ENCODE assay signal across 1 cellular context in genomic region chr3:15952543-15953175, GRCh38.
TF ChIP-seq lines count a peak whose summit lies in the region.

No MANE protein-coding gene starts in this region.

TF ChIP-seq in HepG2, 621 proteins besides CTCF, POLR2A, EP300 and RAD21 (continued from another document and continues in another):
- TF ChIP-seq, protein P1, sequence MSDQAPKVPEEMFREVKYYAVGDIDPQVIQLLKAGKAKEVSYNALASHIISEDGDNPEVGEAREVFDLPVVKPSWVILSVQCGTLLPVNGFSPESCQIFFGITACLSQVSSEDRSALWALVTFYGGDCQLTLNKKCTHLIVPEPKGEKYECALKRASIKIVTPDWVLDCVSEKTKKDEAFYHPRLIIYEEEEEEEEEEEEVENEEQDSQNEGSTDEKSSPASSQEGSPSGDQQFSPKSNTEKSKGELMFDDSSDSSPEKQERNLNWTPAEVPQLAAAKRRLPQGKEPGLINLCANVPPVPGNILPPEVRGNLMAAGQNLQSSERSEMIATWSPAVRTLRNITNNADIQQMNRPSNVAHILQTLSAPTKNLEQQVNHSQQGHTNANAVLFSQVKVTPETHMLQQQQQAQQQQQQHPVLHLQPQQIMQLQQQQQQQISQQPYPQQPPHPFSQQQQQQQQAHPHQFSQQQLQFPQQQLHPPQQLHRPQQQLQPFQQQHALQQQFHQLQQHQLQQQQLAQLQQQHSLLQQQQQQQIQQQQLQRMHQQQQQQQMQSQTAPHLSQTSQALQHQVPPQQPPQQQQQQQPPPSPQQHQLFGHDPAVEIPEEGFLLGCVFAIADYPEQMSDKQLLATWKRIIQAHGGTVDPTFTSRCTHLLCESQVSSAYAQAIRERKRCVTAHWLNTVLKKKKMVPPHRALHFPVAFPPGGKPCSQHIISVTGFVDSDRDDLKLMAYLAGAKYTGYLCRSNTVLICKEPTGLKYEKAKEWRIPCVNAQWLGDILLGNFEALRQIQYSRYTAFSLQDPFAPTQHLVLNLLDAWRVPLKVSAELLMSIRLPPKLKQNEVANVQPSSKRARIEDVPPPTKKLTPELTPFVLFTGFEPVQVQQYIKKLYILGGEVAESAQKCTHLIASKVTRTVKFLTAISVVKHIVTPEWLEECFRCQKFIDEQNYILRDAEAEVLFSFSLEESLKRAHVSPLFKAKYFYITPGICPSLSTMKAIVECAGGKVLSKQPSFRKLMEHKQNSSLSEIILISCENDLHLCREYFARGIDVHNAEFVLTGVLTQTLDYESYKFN (CRISPR knock-in tag; conservative IDR thresholded peaks at IDR 0.05), result peak; percentile 73
- TF ChIP-seq ZNF260 (CRISPR knock-in tag; IDR thresholded peaks at IDR 0.05; ENCODE audit: borderline replicate concordance, low read depth) (no peak), IRF1 (CRISPR knock-in tag; IDR thresholded peaks at IDR 0.05; ENCODE audit: low read depth) (no peak), EHMT2 (IDR thresholded peaks at IDR 0.05; ENCODE audit: borderline replicate concordance, low read depth, low read length) (no peak; the same call in 1 of the 2 replicates), ZNF180 (CRISPR knock-in tag; IDR thresholded peaks at IDR 0.05; ENCODE audit: borderline replicate concordance, low read depth) (no peak), ARID2 (CRISPR knock-in tag; IDR thresholded peaks at IDR 0.05; ENCODE audit: borderline replicate concordance) (no peak), ZNF256 (CRISPR knock-in tag; conservative IDR thresholded peaks at IDR 0.05) (no peak), TFE3 (CRISPR knock-in tag; IDR thresholded peaks at IDR 0.05) (no peak), NCOA2 (CRISPR knock-in tag; IDR thresholded peaks at IDR 0.05) (0 out of 2 replicates have a peak, but pooled peaks have one; percentile 17), ZNF350 (CRISPR knock-in tag; IDR thresholded peaks at IDR 0.05; ENCODE audit: borderline replicate concordance, low read depth) (no peak), ZNF564 (CRISPR knock-in tag; IDR thresholded peaks at IDR 0.05) (no peak), MYC (CRISPR knock-in tag; IDR thresholded peaks at IDR 0.05; ENCODE audit: borderline replicate concordance) (no peak), ZKSCAN5 (CRISPR knock-in tag; IDR thresholded peaks at IDR 0.05) (no peak), CREM (IDR thresholded peaks at IDR 0.05) (peak; percentile 30; the same call in 1 of the 2 replicates), CREM (CRISPR knock-in tag; IDR thresholded peaks at IDR 0.05) (no peak), ZNF549 (CRISPR knock-in tag; IDR thresholded peaks at IDR 0.05) (no peak), SMARCC2 (IDR thresholded peaks at IDR 0.05) (no peak), ZNF563 (CRISPR knock-in tag; IDR thresholded peaks at IDR 0.05) (no peak), MIXL1 (CRISPR knock-in tag; IDR thresholded peaks at IDR 0.05) (peak; percentile 38; the same call in 1 of the 2 replicates), HOXA7 (CRISPR knock-in tag; IDR thresholded peaks at IDR 0.05) (no peak), ZNF432 (CRISPR knock-in tag; IDR thresholded peaks at IDR 0.05; ENCODE audit: borderline replicate concordance) (no peak), PHF21A (CRISPR knock-in tag; IDR thresholded peaks at IDR 0.05) (no peak), ATRX (CRISPR knock-in tag; IDR thresholded peaks at IDR 0.05; ENCODE audit: borderline replicate concordance) (no peak), ZMYM2 (CRISPR knock-in tag; IDR thresholded peaks at IDR 0.05) (no peak), ISL2 (CRISPR knock-in tag; IDR thresholded peaks at IDR 0.05) (peak; percentile 57; the same call in 1 of the 2 replicates), ZNF781 (CRISPR knock-in tag; IDR thresholded peaks at IDR 0.05; ENCODE audit: borderline replicate concordance, not compliant biosample characterization) (no peak), ZNF674 (CRISPR knock-in tag; IDR thresholded peaks at IDR 0.05; ENCODE audit: low read depth) (no peak), ZNF10 (CRISPR knock-in tag; IDR thresholded peaks at IDR 0.05; ENCODE audit: borderline replicate concordance, low read depth) (no peak), SUZ12 (IDR thresholded peaks at IDR 0.05; ENCODE audit: low read depth, low read length) (no peak), GATAD2A (CRISPR knock-in tag; IDR thresholded peaks at IDR 0.05) (peak; percentile 74), MED13 (CRISPR knock-in tag; IDR thresholded peaks at IDR 0.05) (no peak), SMAD3 (CRISPR knock-in tag; IDR thresholded peaks at IDR 0.05) (no peak), CCAR2 (optimal IDR thresholded peaks at IDR 0.05; ENCODE audit: low read depth, low read length) (no peak), ATF3 (CRISPR knock-in tag; IDR thresholded peaks at IDR 0.05) (no peak), FOXK1 (CRISPR knock-in tag; IDR thresholded peaks at IDR 0.05; ENCODE audit: borderline replicate concordance, low read depth) (0 out of 2 replicates have a peak, but pooled peaks have one; percentile 15), ZNF619 (CRISPR knock-in tag; IDR thresholded peaks at IDR 0.05) (no peak), TCF7 (IDR thresholded peaks at IDR 0.05; ENCODE audit: low read depth) (no peak), ISX (CRISPR knock-in tag; conservative IDR thresholded peaks at IDR 0.05) (no peak), ZNF776 (CRISPR knock-in tag; IDR thresholded peaks at IDR 0.05) (no peak), EZH2 (conservative IDR thresholded peaks at IDR 0.05; ENCODE audit: low read depth, low read length) (no peak), ZNF510 (CRISPR knock-in tag; IDR thresholded peaks at IDR 0.05; ENCODE audit: low read depth) (no peak), CSRNP2 (CRISPR knock-in tag; conservative IDR thresholded peaks at IDR 0.05; ENCODE audit: low read depth) (no peak), FOXA3 (CRISPR knock-in tag; IDR thresholded peaks at IDR 0.05) (peak; percentile 84), ONECUT2 (CRISPR knock-in tag; IDR thresholded peaks at IDR 0.05) (peak; percentile 83), JUND (CRISPR knock-in tag; IDR thresholded peaks at IDR 0.05) (no peak), ELF4 (CRISPR knock-in tag; IDR thresholded peaks at IDR 0.05; ENCODE audit: borderline replicate concordance) (no peak), ELF3 (CRISPR knock-in tag; IDR thresholded peaks at IDR 0.05) (no peak), FOXP1 (IDR thresholded peaks at IDR 0.05) (no peak), FOXP1 (CRISPR knock-in tag; IDR thresholded peaks at IDR 0.05) (peak; percentile 70; the same call in 1 of the 2 replicates), TCF7L2 (IDR thresholded peaks at IDR 0.05; ENCODE audit: low read depth, low read length) (no peak), ZNF569 (CRISPR knock-in tag; IDR thresholded peaks at IDR 0.05; ENCODE audit: borderline replicate concordance) (no peak), SOX13 (IDR thresholded peaks at IDR 0.05) (no peak), SOX13 (CRISPR knock-in tag; conservative IDR thresholded peaks at IDR 0.05 in 1 of 2, IDR thresholded peaks at IDR 0.05 in 1 of 2) (peak in 1 of 2 experiments; percentile 55; a peak in 2 of 4 replicates)
- TF ChIP-seq, protein P2, sequence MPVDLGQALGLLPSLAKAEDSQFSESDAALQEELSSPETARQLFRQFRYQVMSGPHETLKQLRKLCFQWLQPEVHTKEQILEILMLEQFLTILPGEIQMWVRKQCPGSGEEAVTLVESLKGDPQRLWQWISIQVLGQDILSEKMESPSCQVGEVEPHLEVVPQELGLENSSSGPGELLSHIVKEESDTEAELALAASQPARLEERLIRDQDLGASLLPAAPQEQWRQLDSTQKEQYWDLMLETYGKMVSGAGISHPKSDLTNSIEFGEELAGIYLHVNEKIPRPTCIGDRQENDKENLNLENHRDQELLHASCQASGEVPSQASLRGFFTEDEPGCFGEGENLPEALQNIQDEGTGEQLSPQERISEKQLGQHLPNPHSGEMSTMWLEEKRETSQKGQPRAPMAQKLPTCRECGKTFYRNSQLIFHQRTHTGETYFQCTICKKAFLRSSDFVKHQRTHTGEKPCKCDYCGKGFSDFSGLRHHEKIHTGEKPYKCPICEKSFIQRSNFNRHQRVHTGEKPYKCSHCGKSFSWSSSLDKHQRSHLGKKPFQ (CRISPR knock-in tag; IDR thresholded peaks at IDR 0.05; ENCODE audit: insufficient replicate concordance), result no peak
- TF ChIP-seq, protein P3, sequence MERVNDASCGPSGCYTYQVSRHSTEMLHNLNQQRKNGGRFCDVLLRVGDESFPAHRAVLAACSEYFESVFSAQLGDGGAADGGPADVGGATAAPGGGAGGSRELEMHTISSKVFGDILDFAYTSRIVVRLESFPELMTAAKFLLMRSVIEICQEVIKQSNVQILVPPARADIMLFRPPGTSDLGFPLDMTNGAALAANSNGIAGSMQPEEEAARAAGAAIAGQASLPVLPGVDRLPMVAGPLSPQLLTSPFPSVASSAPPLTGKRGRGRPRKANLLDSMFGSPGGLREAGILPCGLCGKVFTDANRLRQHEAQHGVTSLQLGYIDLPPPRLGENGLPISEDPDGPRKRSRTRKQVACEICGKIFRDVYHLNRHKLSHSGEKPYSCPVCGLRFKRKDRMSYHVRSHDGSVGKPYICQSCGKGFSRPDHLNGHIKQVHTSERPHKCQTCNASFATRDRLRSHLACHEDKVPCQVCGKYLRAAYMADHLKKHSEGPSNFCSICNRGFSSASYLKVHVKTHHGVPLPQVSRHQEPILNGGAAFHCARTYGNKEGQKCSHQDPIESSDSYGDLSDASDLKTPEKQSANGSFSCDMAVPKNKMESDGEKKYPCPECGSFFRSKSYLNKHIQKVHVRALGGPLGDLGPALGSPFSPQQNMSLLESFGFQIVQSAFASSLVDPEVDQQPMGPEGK (CRISPR knock-in tag; IDR thresholded peaks at IDR 0.05), result no peak
- TF ChIP-seq, protein P4, sequence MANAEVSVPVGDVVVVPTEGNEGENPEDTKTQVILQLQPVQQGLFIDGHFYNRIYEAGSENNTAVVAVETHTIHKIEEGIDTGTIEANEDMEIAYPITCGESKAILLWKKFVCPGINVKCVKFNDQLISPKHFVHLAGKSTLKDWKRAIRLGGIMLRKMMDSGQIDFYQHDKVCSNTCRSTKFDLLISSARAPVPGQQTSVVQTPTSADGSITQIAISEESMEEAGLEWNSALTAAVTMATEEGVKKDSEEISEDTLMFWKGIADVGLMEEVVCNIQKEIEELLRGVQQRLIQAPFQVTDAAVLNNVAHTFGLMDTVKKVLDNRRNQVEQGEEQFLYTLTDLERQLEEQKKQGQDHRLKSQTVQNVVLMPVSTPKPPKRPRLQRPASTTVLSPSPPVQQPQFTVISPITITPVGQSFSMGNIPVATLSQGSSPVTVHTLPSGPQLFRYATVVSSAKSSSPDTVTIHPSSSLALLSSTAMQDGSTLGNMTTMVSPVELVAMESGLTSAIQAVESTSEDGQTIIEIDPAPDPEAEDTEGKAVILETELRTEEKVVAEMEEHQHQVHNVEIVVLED (CRISPR knock-in tag; IDR thresholded peaks at IDR 0.05; ENCODE audit: borderline replicate concordance), result no peak
- TF ChIP-seq, protein P5, sequence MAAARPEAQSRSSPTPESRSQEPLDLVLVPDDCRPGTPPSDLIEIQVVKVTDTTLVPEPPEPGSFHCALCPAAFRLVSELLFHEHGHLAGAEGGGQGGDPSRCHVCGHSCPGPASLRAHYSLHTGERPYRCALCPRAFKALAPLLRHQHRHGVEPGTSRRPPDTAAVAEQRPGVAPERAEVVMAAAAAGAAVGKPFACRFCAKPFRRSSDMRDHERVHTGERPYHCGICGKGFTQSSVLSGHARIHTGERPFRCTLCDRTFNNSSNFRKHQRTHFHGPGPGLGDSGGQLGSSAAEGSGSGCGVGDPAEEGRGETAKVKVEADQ (CRISPR knock-in tag; IDR thresholded peaks at IDR 0.05; ENCODE audit: borderline replicate concordance), result no peak
- TF ChIP-seq, protein P6, sequence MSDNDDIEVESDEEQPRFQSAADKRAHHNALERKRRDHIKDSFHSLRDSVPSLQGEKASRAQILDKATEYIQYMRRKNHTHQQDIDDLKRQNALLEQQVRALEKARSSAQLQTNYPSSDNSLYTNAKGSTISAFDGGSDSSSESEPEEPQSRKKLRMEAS (IDR thresholded peaks at IDR 0.05), result peak; percentile 11; the same call in 1 of the 2 replicates
- TF ChIP-seq, protein P7, sequence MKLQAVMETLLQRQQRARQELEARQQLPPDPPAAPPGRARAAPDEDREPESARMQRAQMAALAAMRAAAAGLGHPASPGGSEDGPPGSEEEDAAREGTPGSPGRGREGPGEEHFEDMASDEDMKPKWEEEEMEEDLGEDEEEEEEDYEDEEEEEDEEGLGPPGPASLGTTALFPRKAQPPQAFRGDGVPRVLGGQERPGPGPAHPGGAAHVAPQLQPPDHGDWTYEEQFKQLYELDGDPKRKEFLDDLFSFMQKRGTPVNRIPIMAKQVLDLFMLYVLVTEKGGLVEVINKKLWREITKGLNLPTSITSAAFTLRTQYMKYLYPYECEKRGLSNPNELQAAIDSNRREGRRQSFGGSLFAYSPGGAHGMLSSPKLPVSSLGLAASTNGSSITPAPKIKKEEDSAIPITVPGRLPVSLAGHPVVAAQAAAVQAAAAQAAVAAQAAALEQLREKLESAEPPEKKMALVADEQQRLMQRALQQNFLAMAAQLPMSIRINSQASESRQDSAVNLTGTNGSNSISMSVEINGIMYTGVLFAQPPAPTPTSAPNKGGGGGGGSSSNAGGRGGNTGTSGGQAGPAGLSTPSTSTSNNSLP (IDR thresholded peaks at IDR 0.05; ENCODE audit: low read depth, low read length), result peak; percentile 23; the same call in 1 of the 2 replicates
